ENCODE assay signal across 26 cellular contexts in the genomic region with DNA sequence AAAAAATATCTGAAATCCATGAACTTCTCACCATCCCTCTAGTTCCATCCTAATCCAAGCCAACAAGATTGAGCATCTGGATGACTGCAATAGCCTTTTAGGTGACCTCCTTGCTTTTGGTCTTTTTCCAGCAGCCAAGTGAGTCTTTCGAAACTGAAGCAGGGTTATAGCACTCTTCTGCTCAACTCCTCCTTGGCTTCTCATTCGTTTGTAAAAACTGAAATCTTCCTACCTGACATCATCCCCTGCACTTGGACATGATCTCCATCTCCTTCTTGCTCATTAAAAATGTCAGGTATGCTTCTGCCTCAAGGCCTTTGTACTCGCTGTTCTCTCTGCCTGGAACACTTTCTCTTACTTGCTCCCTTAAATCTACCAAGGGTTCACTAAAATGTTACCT. TPM values are rescaled to one million over a fixed set of nuclear protein-coding genes. Genes with fewer than 3 reads are reported as not detected.
A peak's percentile ranks its signal among the peaks of the same experiment; 100 is the strongest.
DNase-seq lines count a peak whose midpoint lies in the region; ATAC-seq and TF ChIP-seq lines count a peak whose summit lies in the region.
"Had no signal": no experiment of that assay in that cellular context is flagged by ENCODE, and none has a peak within 500 bp of the region (broad histone marks: within the 10 kb centered on the region; RNA-seq: fewer than 3 reads in every experiment).

No MANE protein-coding gene starts in this region.

- peak; percentile 42 for ATAC-seq in omental fat pad (ENCODE audit: low FRiP score)
- ATAC-seq: activated CD8-positive, alpha-beta memory T cell treated with anti-CD3 and anti-CD28 coated beads, Interleukin-2, amount 10 ng/mL, durations not matched to agents 7 days and 5 days; activated T-cell treated with anti-CD3 and anti-CD28 coated beads, Interleukin-2, amount 50 U/mL, for 72 hours; gastrocnemius medialis; HCT116; HepG2; Right ventricle myocardium inferior; stimulated activated naive CD8-positive, alpha-beta T cell treated with anti-CD3 and anti-CD28 coated beads, Interleukin-15, amount 100 ng/mL, for 72 hours had no signal

- TF ChIP-seq CTCF in omental fat pad (IDR thresholded peaks at IDR 0.05) = no peak

- DNase-seq in EH (ENCODE audit: low read depth) (peak; percentile 72), M059J (ENCODE audit: low read depth) (peak; percentile 84), fibroblast of gingiva (ENCODE audit: low read depth) (peak; percentile 71), omental fat pad (ENCODE audit: low spot score) (no peak), dermis blood vessel endothelial cell (no peak), glomerular visceral epithelial cell (ENCODE audit: extremely low spot score) (no peak), kidney glomerular epithelial cell (lab: John Stamatoyannopoulos, UW) (no peak)
- DNase-seq in activated naive CD4-positive, alpha-beta T cell (lab: John Stamatoyannopoulos, UW) = no peak
- DNase-seq: activated CD4-positive, alpha-beta T cell treated with anti-CD3 and anti-CD28 coated beads, Interleukin-2, amount 10 ng/mL, durations not matched to agents 7 days and 5 days; activated CD8-positive, alpha-beta memory T cell treated with anti-CD3 and anti-CD28 coated beads, Interleukin-2, amount 10 ng/mL, durations not matched to agents 7 days and 5 days; activated naive CD4-positive, alpha-beta T cell treated with anti-CD3 and anti-CD28 coated beads for 36 hours; activated T-cell treated with anti-CD3 and anti-CD28 coated beads, Interleukin-2, amount 50 U/mL, for 72 hours; CD4-positive, alpha-beta memory T cell; DMS53; gastrocnemius medialis; GF-D8; islet precursor cell; NCI-H2081 treated with DMSO at 0.1 percent for 48 hours; NCI-H345; OCI-M1; posterior cingulate gyrus; stimulated activated naive CD8-positive, alpha-beta T cell treated with anti-CD3 and anti-CD28 coated beads, Interleukin-15, amount 100 ng/mL, for 72 hours; thyroid gland had no signal

RNA-seq across cellular contexts. Expression of gene STX7, which starts 46.0 kb away (rescaled TPM):
- 30.5 and 45.7 TPM in 2 replicates for total RNA-seq in M059J (2014; rRNA removed; shearing (Covaris generic))
- total RNA-seq in omental fat pad (10 to 100 TPM; 36.1 to 78.3 (median 48.2) TPM), dermis blood vessel endothelial cell (55.1 and 58.9 TPM in 2 replicates)

Comparison
In these comparisons a context has a peak if more than half of its experiments do, and no peak if none do; other contexts are left out.
1. DNase-seq: peak in EH (single experiment), M059J (single experiment) and fibroblast of gingiva (single experiment); none in omental fat pad (single experiment), dermis blood vessel endothelial cell (single experiment), glomerular visceral epithelial cell (single experiment), kidney glomerular epithelial cell (single experiment) and activated naive CD4-positive, alpha-beta T cell (0 of 4).